Comparison of ENCODE assay signal across 8 cellular contexts in genomic region chr3:10702961-10703740, GRCh38.
DNase-seq lines count a peak whose midpoint lies in the region; ATAC-seq lines count a peak whose summit lies in the region.

No MANE protein-coding gene starts in this region.

- ATAC-seq in stimulated activated naive B cell treated with anti-CD40 and anti-IgM and Interleukin-4, amounts not matched to agents 10 μg/mL and 1 μg/mL and 100 μg/mL, for 72 hours (replicated peaks): peak in 1 of 2 donors; percentile 57

- no peaks in the 10 kb centered on the region for H3K36me3 ChIP-seq in NT2/D1 (ENCODE audit: insufficient read depth, insufficient read length, low read length)
- H3K36me3 ChIP-seq in CD8-positive, alpha-beta memory T cell (ENCODE audit: insufficient read depth, low read length): no peaks in the 10 kb centered on the region

- H3K27me3 Mint-ChIP-seq in stimulated activated naive B cell treated with anti-CD40 and anti-IgM and Interleukin-4, amounts not matched to agents 10 μg/mL and 1 μg/mL and 100 μg/mL, for 72 hours: peaks cover 60 to 61% of the 10 kb centered on the region in 2 donors
- H3K27me3 Mint-ChIP-seq in CD8-positive, alpha-beta memory T cell: peaks cover 39 to 74% of the 10 kb centered on the region in 2 donors

- peaks cover 22% of the 10 kb centered on the region for H3K27me3 ChIP-seq in NT2/D1 (ENCODE audit: insufficient read depth, insufficient read length)
- peaks cover 25% of the 10 kb centered on the region for H3K27me3 ChIP-seq in CD8-positive, alpha-beta memory T cell (ENCODE audit: insufficient read depth, low read length, poor library complexity, severe bottlenecking)

- H3K27ac Mint-ChIP-seq in stimulated activated naive B cell treated with anti-CD40 and anti-IgM and Interleukin-4, amounts not matched to agents 10 μg/mL and 1 μg/mL and 100 μg/mL, for 72 hours: no peak overlapping the region
- peak overlapping the region in 1 of 8 donors; percentile 11 for H3K27ac Mint-ChIP-seq in CD8-positive, alpha-beta memory T cell

- H3K9me3 ChIP-seq in NT2/D1 (ENCODE audit: insufficient read depth, low read length): no peaks in the 10 kb centered on the region
- no peaks in the 10 kb centered on the region for H3K9me3 ChIP-seq in CD8-positive, alpha-beta memory T cell (ENCODE audit: low read length)

- peaks cover 0 to 4% of the 10 kb centered on the region in 2 donors for H3K9me3 Mint-ChIP-seq in stimulated activated naive B cell treated with anti-CD40 and anti-IgM and Interleukin-4, amounts not matched to agents 10 μg/mL and 1 μg/mL and 100 μg/mL, for 72 hours
- no peaks in the 10 kb centered on the region for H3K9me3 Mint-ChIP-seq in CD8-positive, alpha-beta memory T cell

- H3K9ac ChIP-seq in NT2/D1 (ENCODE audit: insufficient read length, low read depth): no peak overlapping the region

- intact Hi-C loops in posterior vena cava (cut with DNase I): no loop called here

- no peak overlapping the region for H3K4me3 ChIP-seq in NT2/D1 (ENCODE audit: insufficient read length, low read depth)
- H3K4me3 ChIP-seq in CD8-positive, alpha-beta memory T cell (ENCODE audit: low read length): no peak overlapping the region

- H3K27ac ChIP-seq in CD8-positive, alpha-beta memory T cell (ENCODE audit: low read depth, low read length): no peak overlapping the region

- H3K36me3 Mint-ChIP-seq in stimulated activated naive B cell treated with anti-CD40 and anti-IgM and Interleukin-4, amounts not matched to agents 10 μg/mL and 1 μg/mL and 100 μg/mL, for 72 hours: no peaks in the 10 kb centered on the region
- H3K36me3 Mint-ChIP-seq in CD8-positive, alpha-beta memory T cell: no peaks in the 10 kb centered on the region

- peak; percentile 46 for DNase-seq in stimulated activated CD4-positive, alpha-beta T cell treated with anti-CD3 and anti-CD28 coated beads, Interleukin-15, amount 100 ng/mL, for 24 hours
- no peak for DNase-seq in stimulated activated CD4-positive, alpha-beta T cell treated with anti-CD3 and anti-CD28 coated beads, Interleukin-4, amount 100 ng/mL, for 24 hours
- DNase-seq in NT2/D1 (ENCODE audit: low read depth, low spot score) (peak; percentile 42), germinal center (ENCODE audit: low spot score) (peak; percentile 21), posterior vena cava (ENCODE audit: low spot score) (no peak), NCI-H1105 treated with DMSO at 0.1 percent for 48 hours (lab: John Stamatoyannopoulos, UW) (no peak)
- DNase-seq in stimulated activated naive B cell treated with anti-CD40 and anti-IgM and Interleukin-4, amounts not matched to agents 10 μg/mL and 1 μg/mL and 100 μg/mL, for 72 hours: peak; percentile 9
- no peak for DNase-seq in CD8-positive, alpha-beta memory T cell

- peaks cover 6% of the 10 kb centered on the region for H3K4me1 ChIP-seq in NT2/D1 (ENCODE audit: insufficient read depth, insufficient read length)
- H3K4me1 ChIP-seq in CD8-positive, alpha-beta memory T cell (ENCODE audit: insufficient read depth, low read length): no peaks in the 10 kb centered on the region

- H3K4me3 Mint-ChIP-seq in stimulated activated naive B cell treated with anti-CD40 and anti-IgM and Interleukin-4, amounts not matched to agents 10 μg/mL and 1 μg/mL and 100 μg/mL, for 72 hours: no peak overlapping the region
- no peak overlapping the region for H3K4me3 Mint-ChIP-seq in CD8-positive, alpha-beta memory T cell

- CTCF ChIA-PET in CD8-positive, alpha-beta memory T cell (lab: Charles Lee): no interaction called here

- POLR2A ChIA-PET in CD8-positive, alpha-beta memory T cell (lab: Charles Lee): no interaction called here

- H3K4me1 Mint-ChIP-seq in stimulated activated naive B cell treated with anti-CD40 and anti-IgM and Interleukin-4, amounts not matched to agents 10 μg/mL and 1 μg/mL and 100 μg/mL, for 72 hours: peaks cover 9 to 12% of the 10 kb centered on the region in 2 donors
- peaks cover 0 to 8% (median 6%) of the 10 kb centered on the region in 3 donors for H3K4me1 Mint-ChIP-seq in CD8-positive, alpha-beta memory T cell

Comparison
In these comparisons a context has a peak if more than half of its experiments do, and no peak if none do; other contexts are left out.
1. DNase-seq: peak in stimulated activated CD4-positive, alpha-beta T cell treated with anti-CD3 and anti-CD28 coated beads, Interleukin-15, amount 100 ng/mL, for 24 hours (single experiment), NT2/D1 (single experiment), germinal center (single experiment) and stimulated activated naive B cell treated with anti-CD40 and anti-IgM and Interleukin-4, amounts not matched to agents 10 μg/mL and 1 μg/mL and 100 μg/mL, for 72 hours (single experiment); none in stimulated activated CD4-positive, alpha-beta T cell treated with anti-CD3 and anti-CD28 coated beads, Interleukin-4, amount 100 ng/mL, for 24 hours (single experiment), posterior vena cava (single experiment), NCI-H1105 treated with DMSO at 0.1 percent for 48 hours (single experiment) and CD8-positive, alpha-beta memory T cell (0 of 5).